8 cellular contexts compared by ENCODE assay signal in the genomic region with DNA sequence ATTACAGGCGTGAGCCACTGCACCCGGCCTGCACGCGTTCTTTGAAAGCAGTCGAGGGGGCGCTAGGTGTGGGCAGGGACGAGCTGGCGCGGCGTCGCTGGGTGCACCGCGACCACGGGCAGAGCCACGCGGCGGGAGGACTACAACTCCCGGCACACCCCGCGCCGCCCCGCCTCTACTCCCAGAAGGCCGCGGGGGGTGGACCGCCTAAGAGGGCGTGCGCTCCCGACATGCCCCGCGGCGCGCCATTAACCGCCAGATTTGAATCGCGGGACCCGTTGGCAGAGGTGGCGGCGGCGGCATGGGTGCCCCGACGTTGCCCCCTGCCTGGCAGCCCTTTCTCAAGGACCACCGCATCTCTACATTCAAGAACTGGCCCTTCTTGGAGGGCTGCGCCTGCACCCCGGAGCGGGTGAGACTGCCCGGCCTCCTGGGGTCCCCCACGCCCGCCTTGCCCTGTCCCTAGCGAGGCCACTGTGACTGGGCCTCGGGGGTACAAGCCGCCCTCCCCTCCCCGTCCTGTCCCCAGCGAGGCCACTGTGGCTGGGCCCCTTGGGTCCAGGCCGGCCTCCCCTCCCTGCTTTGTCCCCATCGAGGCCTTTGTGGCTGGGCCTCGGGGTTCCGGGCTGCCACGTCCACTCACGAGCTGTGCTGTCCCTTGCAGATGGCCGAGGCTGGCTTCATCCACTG. TPM values are rescaled to one million over a fixed set of nuclear protein-coding genes. Genes with fewer than 3 reads are reported as not detected.
DNase-seq lines count a peak whose midpoint lies in the region; ATAC-seq and TF ChIP-seq lines count a peak whose summit lies in the region.

TSS of gene BIRC5 (plus strand) at position 238 of the 690 bp plus-strand sequence. CDS start at position 302, 64 bp downstream.

- H3K18ac ChIP-seq in trophoblast cell (ENCODE audit: low read length), result peak within 1 kb of the TSS; percentile 55

- peak within 1 kb of the TSS; percentile 88 for H3K4me3 Mint-ChIP-seq in activated naive CD8-positive, alpha-beta T cell

- H3K9me2 ChIP-seq in SU-DHL-6 (replicated peaks; ENCODE audit: insufficient read depth, low read length), result no peaks in the 10 kb centered on the region

- H2BK12ac ChIP-seq in trophoblast cell (ENCODE audit: low read length), result no peak within 1 kb of the TSS

- peaks cover 4% of the 10 kb centered on the region for H3K79me1 ChIP-seq in trophoblast cell (ENCODE audit: low read length)

- no peak for TF ChIP-seq POLR2A in tibial nerve (IDR thresholded peaks at IDR 0.05)

- H4K91ac ChIP-seq in trophoblast cell (ENCODE audit: low read depth, low read length), result peak within 1 kb of the TSS; percentile 85

- TF ChIP-seq EP300 in tibial nerve (IDR thresholded peaks at IDR 0.05), result peak; percentile 62 to 87

- H3K9me3 ChIP-seq in SU-DHL-6 (ENCODE audit: insufficient read depth, low read length) (no peaks in the 10 kb centered on the region), cardiac muscle cell (ENCODE audit: low read depth) (no peaks in the 10 kb centered on the region), trophoblast cell (ENCODE audit: insufficient read depth, low read depth, low read length) (no peaks in the 10 kb centered on the region), tibial nerve (no peaks in the 10 kb centered on the region)

- peak within 1 kb of the TSS; percentile 29 for H4K12ac ChIP-seq in trophoblast cell (ENCODE audit: low read depth, low read length)

- H3F3A ChIP-seq in SU-DHL-6 (ENCODE audit: insufficient read depth), result no peaks in the 10 kb centered on the region

- H3K36me3 ChIP-seq in SU-DHL-6 (ENCODE audit: low read length), result peaks cover 3% of the 10 kb centered on the region; the same call in 1 of the 2 replicates
- no peaks in the 10 kb centered on the region for H3K36me3 ChIP-seq in cardiac muscle cell
- peaks cover 10 to 11% of the 10 kb centered on the region in 2 experiments for H3K36me3 ChIP-seq in trophoblast cell (ENCODE audit: control insufficient read depth in 1 of 2, insufficient read depth in 2 of 2, low read length in 2 of 2)
- no peaks in the 10 kb centered on the region for H3K36me3 ChIP-seq in tibial nerve

- no peaks in the 10 kb centered on the region for H4K20me1 ChIP-seq in SU-DHL-6 (ENCODE audit: low read depth, low read length)

- peak within 1 kb of the TSS; percentile 82 for H4K8ac ChIP-seq in trophoblast cell (ENCODE audit: low read depth, low read length)

- H3K27ac ChIP-seq in SU-DHL-6 (ENCODE audit: low read depth, low read length) (peak within 1 kb of the TSS; percentile 73), cardiac muscle cell (peak within 1 kb of the TSS; percentile 61), trophoblast cell (ENCODE audit: low read depth, low read length) (no peak within 1 kb of the TSS), tibial nerve (no peak within 1 kb of the TSS)

- no peak within 1 kb of the TSS for H3K23ac ChIP-seq in trophoblast cell (ENCODE audit: low read length)

- peak within 1 kb of the TSS; percentile 95 for H3K4ac ChIP-seq in trophoblast cell (ENCODE audit: low read depth, low read length)

- WGBS in trophoblast cell (ENCODE audit: extremely low coverage, insufficient coverage, insufficient read length), result no CpG with 5 or more reads among the region's 60 CpGs
- WGBS in tibial nerve, 2 donors, result 2 to 3% methylated on average over 21 to 47 of the region's 60 CpGs

- no peaks in the 10 kb centered on the region for H3K27me3 Mint-ChIP-seq in activated naive CD8-positive, alpha-beta T cell

- H3K27ac Mint-ChIP-seq in activated naive CD8-positive, alpha-beta T cell, result no peak within 1 kb of the TSS

- H3K79me2 ChIP-seq in SU-DHL-6 (ENCODE audit: insufficient read depth, low read length), result peaks cover 27% of the 10 kb centered on the region
- H3K79me2 ChIP-seq in trophoblast cell (ENCODE audit: control insufficient read depth, insufficient read depth, low read length, poor library complexity), result peaks cover 7% of the 10 kb centered on the region

- ATAC-seq in HG02610 (IDR thresholded peaks at IDR 0.05; ENCODE audit: unreplicated experiment), result peak; percentile 82

- H2BK5ac ChIP-seq in trophoblast cell (ENCODE audit: low read depth, low read length, poor library complexity), result peak within 1 kb of the TSS; percentile 63

- no peak for TF ChIP-seq CTCF in SU-DHL-6 (IDR thresholded peaks at IDR 0.05; ENCODE audit: insufficient read depth, low read length, poor library complexity, severe bottlenecking)
- TF ChIP-seq CTCF in cardiac muscle cell (IDR thresholded peaks at IDR 0.05; ENCODE audit: low read depth, low read length), result no peak
- TF ChIP-seq CTCF in tibial nerve (IDR thresholded peaks at IDR 0.05), result no peak

- no peaks in the 10 kb centered on the region for H3K36me3 Mint-ChIP-seq in activated naive CD8-positive, alpha-beta T cell

- H3K9ac ChIP-seq in SU-DHL-6 (ENCODE audit: low read length) (peak within 1 kb of the TSS; percentile 96), trophoblast cell (ENCODE audit: low read length) (peak within 1 kb of the TSS; percentile 45)

- H3K4me3 ChIP-seq in SU-DHL-6 (ENCODE audit: insufficient read depth, low read length, poor library complexity, severe bottlenecking) (peak within 1 kb of the TSS; percentile 88), cardiac muscle cell (peak within 1 kb of the TSS; percentile 62), trophoblast cell (ENCODE audit: low read depth, low read length) (peak within 1 kb of the TSS; percentile 77), tibial nerve (peak within 1 kb of the TSS; percentile 23 to 52 (median 48))

- H2AFZ ChIP-seq in SU-DHL-6 (ENCODE audit: low read depth, low read length, severe bottlenecking), result peak within 1 kb of the TSS; percentile 82
- peak within 1 kb of the TSS; percentile 87 for H2AFZ ChIP-seq in trophoblast cell (ENCODE audit: insufficient read depth, low read length, poor library complexity)

- DNase-seq in GDM1 (lab: John Stamatoyannopoulos, UW) (peak; percentile 77), NCI-H1436 (lab: John Stamatoyannopoulos, UW) (peak; percentile 92), cardiac muscle cell (ENCODE audit: low read depth in 1 of 2, low spot score in 1 of 2) (peak; percentile 89 to 97), trophoblast cell (peak; percentile 83 to 93), tibial nerve (ENCODE audit: low spot score in 2 of 2) (peak; percentile 80 to 85)

- H3K4me1 ChIP-seq in cardiac muscle cell (ENCODE audit: low read depth), result no peaks in the 10 kb centered on the region
- H3K4me1 ChIP-seq in trophoblast cell (ENCODE audit: control insufficient read depth in 1 of 2, insufficient read depth in 2 of 2, low read length in 2 of 2), result peaks cover 5 to 6% of the 10 kb centered on the region in 2 experiments
- peaks cover 0 to 11% (median 7%) of the 10 kb centered on the region in 4 donors for H3K4me1 ChIP-seq in tibial nerve

- H3K9me3 Mint-ChIP-seq in activated naive CD8-positive, alpha-beta T cell (ENCODE audit: low read depth), result no peaks in the 10 kb centered on the region

- peak within 1 kb of the TSS; percentile 8 for H2BK120ac ChIP-seq in trophoblast cell (ENCODE audit: insufficient read depth, low read length, poor library complexity)

- no peaks in the 10 kb centered on the region for H3K27me3 ChIP-seq in SU-DHL-6 (ENCODE audit: low read length)
- H3K27me3 ChIP-seq in cardiac muscle cell, result no peaks in the 10 kb centered on the region
- no peaks in the 10 kb centered on the region for H3K27me3 ChIP-seq in trophoblast cell (ENCODE audit: insufficient read depth, low read length)
- H3K27me3 ChIP-seq in tibial nerve, result no peaks in the 10 kb centered on the region

- H3K4me1 Mint-ChIP-seq in activated naive CD8-positive, alpha-beta T cell (ENCODE audit: low read depth), result peaks cover 2% of the 10 kb centered on the region

- H3K4me2 ChIP-seq in SU-DHL-6 (ENCODE audit: low read depth, low read length, poor library complexity, severe bottlenecking), result peak within 1 kb of the TSS; percentile 96
- H3K4me2 ChIP-seq in trophoblast cell (ENCODE audit: low read length), result peak within 1 kb of the TSS; percentile 45

- peak within 1 kb of the TSS; percentile 24 for H2AK5ac ChIP-seq in trophoblast cell (ENCODE audit: low read length)

- H3K14ac ChIP-seq in trophoblast cell (ENCODE audit: low read length), result peak within 1 kb of the TSS; percentile 82

RNA-seq across cellular contexts. Expression of gene BIRC5, which starts in this region (rescaled TPM):
- 15.0 and 65.2 TPM in 2 replicates for total RNA-seq in cardiac muscle cell
- polyA plus RNA-seq in cardiac muscle cell, result 17.7 and 112 TPM in 2 replicates
- 38.7 and 44.2 TPM in 2 replicates for polyA plus RNA-seq in trophoblast cell (2013)
- 1 to 10 TPM in 1 of 4 donors, under 1 TPM in 2, not detected in 1; 0.87 to 8.7 (median 0.98) TPM for total RNA-seq in tibial nerve

Comparison
In these comparisons a context has a peak if more than half of its experiments do, and no peak if none do; other contexts are left out.
1. H3K27ac ChIP-seq: peak in SU-DHL-6 (single experiment) and cardiac muscle cell (single experiment); none in trophoblast cell (single experiment) and tibial nerve (0 of 4).
2. Peak in every context shown above with its lines, with median percentiles within 50 percentile points of each other: DNase-seq and H3K4me3 ChIP-seq.